Comparison of ENCODE assay signal across 12 cellular contexts in genomic region chr2:110099036-110099420, GRCh38. TPM values are rescaled to one million over a fixed set of nuclear protein-coding genes. Genes with fewer than 3 reads are reported as not detected.
"Had no signal": no experiment of that assay in that cellular context is flagged by ENCODE, and none has a peak within 500 bp of the region (broad histone marks: within the 10 kb centered on the region; RNA-seq: fewer than 3 reads in every experiment).

No MANE protein-coding gene starts in this region.

- H3K27ac Mint-ChIP-seq: activated naive CD4-positive, alpha-beta T cell treated with anti-CD3 and anti-CD28 coated beads, Interleukin-2, amount 50 U/mL, for 72 hours; immature natural killer cell had no signal

- H3K27me3 ChIP-seq: ovary, tibial artery had no signal

- H3K4me3 ChIP-seq: ovary, skin epidermis, tibial artery had no signal

- H3K36me3 Mint-ChIP-seq: activated naive CD4-positive, alpha-beta T cell treated with anti-CD3 and anti-CD28 coated beads, Interleukin-2, amount 50 U/mL, for 72 hours; brain; immature natural killer cell had no signal

- DNase-seq: activated effector memory CD4-positive, alpha-beta T cell treated with anti-CD3 and anti-CD28 coated beads, Interleukin-2, amount 50 U/mL, for 16 hours; amniotic stem cell; immature natural killer cell; ovary; tibial artery had no signal

- H3K9me3 Mint-ChIP-seq: immature natural killer cell had no signal

- H3K4me3 Mint-ChIP-seq: brain, immature natural killer cell had no signal

- H3K9me3 ChIP-seq: ovary, tibial artery had no signal

- H3K36me3 ChIP-seq: ovary, tibial artery had no signal

- ATAC-seq: activated CD4-positive, CD25-positive, alpha-beta regulatory T cell treated with anti-CD3 and anti-CD28 coated beads, Interleukin-2, amount 50 U/mL, for 24 hours; activated naive CD4-positive, alpha-beta T cell treated with anti-CD3 and anti-CD28 coated beads, Interleukin-2, amount 50 U/mL, for 72 hours; left lobe of liver had no signal

- H3K27ac ChIP-seq: ovary had no signal

- H3K27me3 Mint-ChIP-seq: brain had no signal

RNA-seq across cellular contexts. Expression of gene MALL, which starts 16.6 kb away (rescaled TPM):
- total RNA-seq: activated naive CD4-positive, alpha-beta T cell treated with anti-CD3 and anti-CD28 coated beads, Interleukin-2, amount 50 U/mL, for 72 hours; T-helper 2 cell treated with Interferon-gamma antibody and Interleukin-4, amounts not matched to agents 100 ng/mL and 5 ng/mL, for 36 hours had no signal
- polyA plus RNA-seq: immature natural killer cell, neural cell had no signal
